In the genomic region with DNA sequence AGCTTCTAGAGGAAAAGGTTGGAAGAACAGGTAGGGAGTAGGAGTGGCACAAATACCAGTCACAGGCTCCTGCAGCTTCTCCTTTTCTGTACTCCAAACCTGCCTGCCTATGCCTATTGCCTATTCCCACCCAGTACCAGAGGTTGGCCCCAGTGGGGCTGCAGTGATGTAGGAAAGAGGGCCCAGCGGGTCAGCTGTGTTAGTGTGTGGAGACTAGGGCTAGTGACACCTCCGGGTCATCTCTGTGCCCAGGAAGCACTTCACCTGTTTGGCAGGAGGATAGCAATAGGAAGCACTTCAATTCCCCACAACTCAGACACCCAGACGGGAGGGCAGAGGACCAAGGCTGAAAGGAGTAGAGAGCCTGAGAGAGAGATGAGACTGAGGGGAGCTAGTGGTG, we compare ENCODE assay signal across 6 cellular contexts. TPM values are rescaled to one million over a fixed set of nuclear protein-coding genes. Genes with fewer than 3 reads are reported as not detected.
DNase-seq lines count a peak whose midpoint lies in the region; ATAC-seq and TF ChIP-seq lines count a peak whose summit lies in the region.
"Not testable (repeated sequence)": the region's sequence is repeated elsewhere in the genome, so short reads cannot be mapped to it uniquely, and the experiment has no call there.

No MANE protein-coding gene starts in this region.

- H3K9ac ChIP-seq in smooth muscle cell (ENCODE audit: low read depth) = not testable (repeated sequence)

- CTCF ChIA-PET in CD4-positive, alpha-beta T cell (lab: Charles Lee) = interaction anchor here (0.7 kb wide), 1 partner anchor 68 kb away, joined by 3 read pairs; no protein-coding TSS in a partner anchor
- CTCF ChIA-PET in activated CD4-positive, alpha-beta memory T cell treated with anti-CD3 and anti-CD28 coated beads for 36 hours (lab: Charles Lee) = interaction anchor here (0.7 to 2.1 kb wide), 3 partner anchors 26 to 71 kb away, joined by 3 to 10 read pairs (median 7); no protein-coding TSS in a partner anchor

- H3K4me3 Mint-ChIP-seq in CD4-positive, alpha-beta T cell = peak overlapping the region; percentile 87
- peak overlapping the region; percentile 49 to 96 (median 85) for H3K4me3 Mint-ChIP-seq in IgD-negative memory B cell
- peak overlapping the region; percentile 78 for H3K4me3 Mint-ChIP-seq in activated CD4-positive, alpha-beta memory T cell treated with anti-CD3 and anti-CD28 coated beads for 36 hours
- peak overlapping the region; percentile 84 to 94 (median 86) for H3K4me3 Mint-ChIP-seq in brain

- H3K4me3 ChIP-seq in left ventricle myocardium inferior (peak overlapping the region; percentile 61), smooth muscle cell (peak overlapping the region; percentile 23)

- not testable (repeated sequence) for H2AFZ ChIP-seq in smooth muscle cell (ENCODE audit: low read depth)

- H3K36me3 ChIP-seq in left ventricle myocardium inferior = peaks cover 11% of the 10 kb centered on the region
- H3K36me3 ChIP-seq in smooth muscle cell (ENCODE audit: low read depth) = not testable (repeated sequence)

- WGBS in smooth muscle cell (ENCODE audit: low lambda C conversion rate) = 72% methylated on average over 3 of the region's 3 CpGs

- H3K9me3 ChIP-seq in CD4-positive, alpha-beta T cell (ENCODE audit: control insufficient read depth, low read length); left ventricle myocardium inferior (replicated peaks); smooth muscle cell (replicated peaks; ENCODE audit: low read depth): not testable (repeated sequence)

- TF ChIP-seq CTCF in CD4-positive, alpha-beta T cell (IDR thresholded peaks at IDR 0.05); brain (conservative IDR thresholded peaks at IDR 0.05); left ventricle myocardium inferior (IDR thresholded peaks at IDR 0.05; ENCODE audit: borderline replicate concordance); smooth muscle cell (IDR thresholded peaks at IDR 0.05; ENCODE audit: borderline replicate concordance, insufficient read depth, poor library complexity, severe bottlenecking): not testable (repeated sequence)

- H3K4me2 ChIP-seq in smooth muscle cell = peak overlapping the region; percentile 86

- intact Hi-C loops in CD4-positive, alpha-beta T cell (cut with DNase I, micrococcal nuclease) = loop anchor here (1.0 to 10.0 kb wide), 5 partner anchors 23 to 379 kb away; a partner anchor contains a TSS
- intact Hi-C loops in activated CD4-positive, alpha-beta memory T cell treated with anti-CD3 and anti-CD28 coated beads for 36 hours (cut with micrococcal nuclease); left ventricle myocardium inferior (cut with micrococcal nuclease): not testable (repeated sequence)

- DNase-seq in CD4-positive, alpha-beta T cell; activated CD4-positive, alpha-beta memory T cell treated with anti-CD3 and anti-CD28 coated beads for 36 hours; left ventricle myocardium inferior; smooth muscle cell (lab: John Stamatoyannopoulos, UW; ENCODE audit: unreplicated experiment): not testable (repeated sequence)

- H3K79me2 ChIP-seq in smooth muscle cell (ENCODE audit: low read depth) = not testable (repeated sequence)

- ATAC-seq in CD4-positive, alpha-beta T cell (ENCODE audit: poor library complexity) = not testable (repeated sequence)

- H3K4me1 ChIP-seq in left ventricle myocardium inferior = peaks cover 55% of the 10 kb centered on the region
- not testable (repeated sequence) for H3K4me1 ChIP-seq in smooth muscle cell (ENCODE audit: low read depth)

- H3K27me3 ChIP-seq in CD4-positive, alpha-beta T cell (ENCODE audit: control insufficient read depth, insufficient read depth, low read length); left ventricle myocardium inferior (ENCODE audit: low read depth); smooth muscle cell (ENCODE audit: low read depth): not testable (repeated sequence)

- peak overlapping the region; percentile 77 for H3K27ac Mint-ChIP-seq in CD4-positive, alpha-beta T cell
- H3K27ac Mint-ChIP-seq in IgD-negative memory B cell = not testable (repeated sequence)
- H3K27ac Mint-ChIP-seq in activated CD4-positive, alpha-beta memory T cell treated with anti-CD3 and anti-CD28 coated beads for 36 hours = peak overlapping the region; percentile 58
- peak overlapping the region; percentile 58 to 98 (median 91) for H3K27ac Mint-ChIP-seq in brain

- peaks cover 38% of the 10 kb centered on the region for H3K4me1 Mint-ChIP-seq in CD4-positive, alpha-beta T cell (ENCODE audit: low read depth)
- H3K4me1 Mint-ChIP-seq in IgD-negative memory B cell (peaks cover 13 to 22% (median 15%) of the 10 kb centered on the region in 3 donors), brain (peaks cover 45% of the 10 kb centered on the region)
- peaks cover 51% of the 10 kb centered on the region for H3K4me1 Mint-ChIP-seq in activated CD4-positive, alpha-beta memory T cell treated with anti-CD3 and anti-CD28 coated beads for 36 hours (ENCODE audit: low read depth)

- H3K27ac ChIP-seq in CD4-positive, alpha-beta T cell (ENCODE audit: low read depth, low read length); smooth muscle cell (ENCODE audit: low read depth): not testable (repeated sequence)
- H3K27ac ChIP-seq in left ventricle myocardium inferior (replicated peaks) = peak overlapping the region; percentile 79

- not testable (repeated sequence) for H3K27me3 Mint-ChIP-seq in CD4-positive, alpha-beta T cell; IgD-negative memory B cell; activated CD4-positive, alpha-beta memory T cell treated with anti-CD3 and anti-CD28 coated beads for 36 hours; brain

- peaks cover 18% of the 10 kb centered on the region for H3K36me3 Mint-ChIP-seq in CD4-positive, alpha-beta T cell (ENCODE audit: low read depth)
- H3K36me3 Mint-ChIP-seq in IgD-negative memory B cell = not testable (repeated sequence)
- H3K36me3 Mint-ChIP-seq in activated CD4-positive, alpha-beta memory T cell treated with anti-CD3 and anti-CD28 coated beads for 36 hours = peaks cover 38% of the 10 kb centered on the region
- peaks cover 17% of the 10 kb centered on the region for H3K36me3 Mint-ChIP-seq in brain

- not testable (repeated sequence) for H3K9me3 Mint-ChIP-seq in CD4-positive, alpha-beta T cell; IgD-negative memory B cell; activated CD4-positive, alpha-beta memory T cell treated with anti-CD3 and anti-CD28 coated beads for 36 hours; brain

- POLR2A ChIA-PET in CD4-positive, alpha-beta T cell (lab: Charles Lee) = interaction anchor here (1.2 to 2.1 kb wide), 10 partner anchors 17 to 191 kb away, joined by 3 to 36 read pairs (median 6); a partner anchor contains a TSS
- POLR2A ChIA-PET in activated CD4-positive, alpha-beta memory T cell treated with anti-CD3 and anti-CD28 coated beads for 36 hours (lab: Charles Lee) = interaction anchor here (1.2 to 1.4 kb wide), 4 partner anchors 16 to 28 kb away, joined by 3 to 6 read pairs (median 4); no protein-coding TSS in a partner anchor

- not testable (repeated sequence) for H3F3A ChIP-seq in smooth muscle cell (ENCODE audit: low read depth)

- not testable (repeated sequence) for H4K20me1 ChIP-seq in smooth muscle cell (ENCODE audit: low read depth)

RNA-seq across cellular contexts. Expression of a gene that starts 0.7 kb away (rescaled TPM):
- 10 to 100 TPM; 21.8 to 22.7 TPM for total RNA-seq in CD4-positive, alpha-beta T cell
- polyA plus RNA-seq in IgD-negative memory B cell (28.0 TPM), brain (ENCODE audit: insufficient read depth, low read depth, low replicate concordance) (570 TPM), smooth muscle cell (61.7 and 71.5 TPM in 2 replicates)
- total RNA-seq in activated CD4-positive, alpha-beta memory T cell treated with anti-CD3 and anti-CD28 coated beads for 36 hours = 10 to 100 TPM; 75.2 to 77.3 TPM
- total RNA-seq in left ventricle myocardium inferior (329 TPM), smooth muscle cell (72.6 and 106 TPM in 2 replicates)

RNA-seq across cellular contexts. Expression of a gene that starts 4.7 kb away (rescaled TPM):
- total RNA-seq in CD4-positive, alpha-beta T cell = 10 to 100 TPM; 73.8 to 76.4 TPM
- 48.4 TPM for polyA plus RNA-seq in IgD-negative memory B cell
- total RNA-seq in activated CD4-positive, alpha-beta memory T cell treated with anti-CD3 and anti-CD28 coated beads for 36 hours = 10 to 100 TPM; 36.6 to 38.6 TPM
- 76.9 TPM for polyA plus RNA-seq in brain (ENCODE audit: insufficient read depth, low read depth, low replicate concordance)
- 38.2 TPM for total RNA-seq in left ventricle myocardium inferior
- total RNA-seq in smooth muscle cell = 27.4 and 61.3 TPM in 2 replicates
- polyA plus RNA-seq in smooth muscle cell = 69.2 and 75.4 TPM in 2 replicates

RNA-seq across cellular contexts. Expression of a gene that starts 22.8 kb away (rescaled TPM):
- 10 to 100 TPM; 15.4 to 17.0 TPM for total RNA-seq in CD4-positive, alpha-beta T cell
- polyA plus RNA-seq in IgD-negative memory B cell = 2.2 TPM
- total RNA-seq in activated CD4-positive, alpha-beta memory T cell treated with anti-CD3 and anti-CD28 coated beads for 36 hours = 100 to 1,000 TPM; 153 to 159 TPM
- 60.3 TPM for polyA plus RNA-seq in brain (ENCODE audit: insufficient read depth, low read depth, low replicate concordance)
- total RNA-seq in left ventricle myocardium inferior = 1.0 TPM
- total RNA-seq in smooth muscle cell = 13.9 and 21.3 TPM in 2 replicates
- 19.8 and 23.7 TPM in 2 replicates for polyA plus RNA-seq in smooth muscle cell

RNA-seq across cellular contexts. Expression of a gene that starts 23.6 kb away (rescaled TPM):
- 10 to 100 TPM; 77.1 to 83.9 TPM for total RNA-seq in CD4-positive, alpha-beta T cell
- polyA plus RNA-seq in IgD-negative memory B cell = 69.5 TPM
- 10 to 100 TPM; 38.0 to 42.0 TPM for total RNA-seq in activated CD4-positive, alpha-beta memory T cell treated with anti-CD3 and anti-CD28 coated beads for 36 hours
- 26.8 TPM for polyA plus RNA-seq in brain (ENCODE audit: insufficient read depth, low read depth, low replicate concordance)
- total RNA-seq in left ventricle myocardium inferior = 22.5 TPM
- total RNA-seq in smooth muscle cell = 46.9 and 48.3 TPM in 2 replicates
- polyA plus RNA-seq in smooth muscle cell = 35.9 and 40.2 TPM in 2 replicates

RNA-seq across cellular contexts. Expression of a gene that starts 38.0 kb away (rescaled TPM):
- 10 to 100 TPM; 13.7 to 14.8 TPM for total RNA-seq in CD4-positive, alpha-beta T cell
- polyA plus RNA-seq in IgD-negative memory B cell (0.11 TPM), brain (ENCODE audit: insufficient read depth, low read depth, low replicate concordance) (2.7 TPM), smooth muscle cell (2.0 and 2.3 TPM in 2 replicates)
- 10 to 100 TPM; 14.2 to 17.5 TPM for total RNA-seq in activated CD4-positive, alpha-beta memory T cell treated with anti-CD3 and anti-CD28 coated beads for 36 hours
- total RNA-seq in left ventricle myocardium inferior (6.7 TPM), smooth muscle cell (2.2 and 3.8 TPM in 2 replicates)
